Comparison of ENCODE assay signal across 21 cellular contexts in genomic region chr3:181971424-181971823, GRCh38.
"Had no signal": no experiment of that assay in that cellular context is flagged by ENCODE, and none has a peak within 500 bp of the region (broad histone marks: within the 10 kb centered on the region; RNA-seq: fewer than 3 reads in every experiment).

No MANE protein-coding gene starts in this region.

- H3K27ac ChIP-seq: left lung, lower lobe of right lung, parathyroid adenoma, right atrium auricular region, right lobe of liver, tibial nerve, uterus had no signal

- FAIRE-seq: kidney had no signal

- H3K9me3 ChIP-seq: lower lobe of right lung, right atrium auricular region, right lobe of liver, tibial nerve, uterus had no signal

- H3K9ac ChIP-seq: parathyroid adenoma had no signal

- H3K4me3 ChIP-seq: left lung, lower lobe of right lung, right atrium auricular region, right lobe of liver, smooth muscle cell, tibial nerve, uterus had no signal

- H2AFZ ChIP-seq: parathyroid adenoma had no signal

- DNase-seq: hippocampal formation; kidney; left colon; left lung; lower lobe of right lung; mammary epithelial cell; mesenchymal stem cell; nucleus accumbens; right lobe of liver; stimulated activated CD4-positive, alpha-beta T cell treated with anti-CD3 and anti-CD28 coated beads, Interleukin-1b, Interleukin-23, amount 100 ng/mL, for 48 hours; stimulated activated CD4-positive, alpha-beta T cell treated with anti-CD3 and anti-CD28 coated beads, Interleukin-2, amount 100 ng/mL, for 48 hours; stimulated activated CD4-positive, alpha-beta T cell treated with anti-CD3 and anti-CD28 coated beads, Interleukin-4, amount 100 ng/mL, for 4 hours; stimulated activated CD8-positive, alpha-beta memory T cell treated with anti-CD3 and anti-CD28 coated beads, Interleukin-4, amount 100 ng/mL, for 48 hours; stimulated activated naive CD4-positive, alpha-beta T cell treated with Interleukin-2 at 50 U/mL for 16 hours; stimulated activated naive CD8-positive, alpha-beta T cell treated with anti-CD3 and anti-CD28 coated beads, Interleukin-15, amount 100 ng/mL, for 72 hours; substantia nigra; uterus had no signal

- H3K79me2 ChIP-seq: parathyroid adenoma had no signal

- H3K27me3 ChIP-seq: left lung, right atrium auricular region, right lobe of liver, tibial nerve, uterus had no signal

- H3K36me3 ChIP-seq: left lung, lower lobe of right lung, right atrium auricular region, right lobe of liver, tibial nerve, uterus had no signal

- H3K4me1 ChIP-seq: left lung, lower lobe of right lung, parathyroid adenoma, right atrium auricular region, right lobe of liver, tibial nerve, uterus had no signal

- H3K4me2 ChIP-seq: smooth muscle cell had no signal
